Comparison of ENCODE assay signal across 11 cellular contexts in the genomic region with DNA sequence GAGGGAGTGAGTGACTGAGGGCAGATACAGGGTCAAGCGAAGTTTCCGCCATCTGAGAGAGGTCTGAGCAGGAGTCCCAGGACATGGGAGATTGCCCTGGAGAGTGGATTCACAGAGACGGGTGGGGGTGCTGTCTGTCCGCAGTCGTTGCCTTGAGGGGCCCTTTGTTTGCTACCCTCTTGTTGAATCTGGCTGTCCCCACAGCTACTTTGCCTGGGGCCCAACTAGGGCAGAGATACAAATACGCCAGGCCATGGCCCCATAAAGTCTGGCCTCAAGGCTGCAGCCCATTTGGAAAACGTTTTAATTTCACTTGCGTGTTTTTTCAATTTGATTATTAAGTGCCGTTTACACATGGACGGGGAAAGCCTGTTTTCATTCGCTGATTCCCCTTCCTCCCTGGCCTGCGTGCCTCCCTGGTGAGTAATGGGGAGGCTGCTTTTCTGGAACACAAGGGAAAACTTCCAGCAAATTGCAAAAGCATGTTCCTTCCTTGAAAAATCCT.
DNase-seq lines count a peak whose midpoint lies in the region; ATAC-seq and TF ChIP-seq lines count a peak whose summit lies in the region.
"Had no signal": no experiment of that assay in that cellular context is flagged by ENCODE, and none has a peak within 500 bp of the region (broad histone marks: within the 10 kb centered on the region; RNA-seq: fewer than 3 reads in every experiment).

No MANE protein-coding gene starts in this region.

- 46 to 54% methylated on average over 12 of the region's 12 CpGs for WGBS in heart right ventricle, 2 donors

- H3K36me3 ChIP-seq in heart right ventricle, result no peaks in the 10 kb centered on the region

- ATAC-seq in heart right ventricle, result peak in 7 of 8 donors; percentile 66 to 83 (median 77)
- no peak for ATAC-seq in activated naive CD4-positive, alpha-beta T cell treated with anti-CD3 and anti-CD28 coated beads, Interleukin-2, amount 50 U/mL, for 72 hours

- peaks cover 0 to 5% of the 10 kb centered on the region in 2 donors for H3K9me3 Mint-ChIP-seq in activated naive CD4-positive, alpha-beta T cell treated with anti-CD3 and anti-CD28 coated beads, Interleukin-2, amount 50 U/mL, for 72 hours
- H3K9me3 Mint-ChIP-seq: activated naive CD4-positive, alpha-beta T cell treated with anti-CD3 and anti-CD28 coated beads for 36 hours; CD4-positive, CD25-positive, alpha-beta regulatory T cell had no signal

- intact Hi-C loops in heart right ventricle (cut with DNase I), result loop anchor here in 1 of 10 donors (10.0 kb wide), 1 partner anchor 276 kb away; a partner anchor contains a TSS

- no peaks in the 10 kb centered on the region for H3K36me3 Mint-ChIP-seq in activated naive CD4-positive, alpha-beta T cell treated with anti-CD3 and anti-CD28 coated beads, Interleukin-2, amount 50 U/mL, for 72 hours
- H3K36me3 Mint-ChIP-seq: CD4-positive, CD25-positive, alpha-beta regulatory T cell had no signal

- peaks cover 0 to 5% (median 0%) of the 10 kb centered on the region in 7 donors for H3K27me3 ChIP-seq in heart right ventricle

- no peak for TF ChIP-seq CTCF in heart right ventricle (IDR thresholded peaks at IDR 0.05)

- H3K4me1 ChIP-seq in heart right ventricle, result peaks cover 0 to 46% (median 10%) of the 10 kb centered on the region in 9 donors

- DNase-seq in AG20443 (ENCODE audit: low spot score) (peak; percentile 94), amniotic epithelial cell (ENCODE audit: low read depth) (peak; percentile 92), heart right ventricle (peak; percentile 38 to 45), pulmonary artery endothelial cell (ENCODE audit: low read depth, low spot score) (peak; percentile 45), SW 1271 (lab: John Stamatoyannopoulos, UW) (no peak), NCI-H526 (lab: John Stamatoyannopoulos, UW) (no peak), NCI-H1694 treated with DMSO at 0.1 percent for 48 hours (lab: John Stamatoyannopoulos, UW) (no peak)
- DNase-seq in activated naive CD4-positive, alpha-beta T cell treated with anti-CD3 and anti-CD28 coated beads, Interleukin-2, amount 50 U/mL, for 72 hours (ENCODE audit: low spot score in 2 of 2), result no peak
- DNase-seq: activated naive CD4-positive, alpha-beta T cell treated with anti-CD3 and anti-CD28 coated beads for 36 hours; CD4-positive, CD25-positive, alpha-beta regulatory T cell; NCI-H2081 had no signal

- H3K9me3 ChIP-seq in heart right ventricle, result no peaks in the 10 kb centered on the region

- peak overlapping the region; percentile 18 to 84 (median 69) for H3K27ac ChIP-seq in heart right ventricle

- no peak overlapping the region for H3K27ac Mint-ChIP-seq in activated naive CD4-positive, alpha-beta T cell treated with anti-CD3 and anti-CD28 coated beads, Interleukin-2, amount 50 U/mL, for 72 hours
- H3K27ac Mint-ChIP-seq: activated naive CD4-positive, alpha-beta T cell treated with anti-CD3 and anti-CD28 coated beads for 36 hours; CD4-positive, CD25-positive, alpha-beta regulatory T cell had no signal

- H3K4me3 ChIP-seq in heart right ventricle, result peak overlapping the region in 1 of 10 donors; percentile 5

Comparison
In these comparisons a context has a peak if more than half of its experiments do, and no peak if none do; other contexts are left out.
1. DNase-seq: peak in AG20443 (single experiment), amniotic epithelial cell (single experiment), heart right ventricle (2 of 2) and pulmonary artery endothelial cell (single experiment); none in activated naive CD4-positive, alpha-beta T cell treated with anti-CD3 and anti-CD28 coated beads, Interleukin-2, amount 50 U/mL, for 72 hours (0 of 2), SW 1271 (0 of 2), NCI-H526 (0 of 2) and NCI-H1694 treated with DMSO at 0.1 percent for 48 hours (single experiment).
2. ATAC-seq: peak in heart right ventricle (7 of 8); none in activated naive CD4-positive, alpha-beta T cell treated with anti-CD3 and anti-CD28 coated beads, Interleukin-2, amount 50 U/mL, for 72 hours (0 of 2).